In genomic region chr19:17214531-17215124, GRCh38 we compare ENCODE assay signal across 7 cellular contexts. TPM values are rescaled to one million over a fixed set of nuclear protein-coding genes. Genes with fewer than 3 reads are reported as not detected.
A peak's percentile ranks its signal among the peaks of the same experiment; 100 is the strongest.
DNase-seq lines count a peak whose midpoint lies in the region; ATAC-seq and TF ChIP-seq lines count a peak whose summit lies in the region.

No MANE protein-coding gene starts in this region.

- no peaks in the 10 kb centered on the region for H3K27me3 ChIP-seq in foreskin keratinocyte
- no peaks in the 10 kb centered on the region for H3K27me3 ChIP-seq in skeletal muscle tissue (ENCODE audit: control insufficient read depth in 3 of 3, insufficient read depth in 3 of 3, low read length in 3 of 3)

- POLR2A ChIA-PET in HEK293 (lab: Yijun Ruan, JAX) = interaction anchor here (0.8 to 2.4 kb wide), 18 partner anchors 9 to 172 kb away, joined by 3 to 61 read pairs (median 4); partner anchors contain the start of genes BABAM1, DDA1, HAUS8 and MRPL34
- POLR2A ChIA-PET in T-cell (lab: Charles Lee) = no interaction called here

- peak overlapping the region; percentile 99 to 100 for H3K27ac Mint-ChIP-seq in T-cell

- CTCF ChIA-PET in HEK293 (lab: Yijun Ruan, JAX) = interaction anchor here (0.6 to 1.5 kb wide), 7 partner anchors 9 to 935 kb away, joined by 3 to 7 read pairs (median 4); partner anchors contain the start of gene USHBP1
- CTCF ChIA-PET in T-cell (lab: Charles Lee) = interaction anchor here (0.5 to 1.0 kb wide), 4 partner anchors 12 to 139 kb away, joined by 3 to 9 read pairs (median 4); partner anchors contain the start of genes BABAM1 (in 1 of the 2), MYO9B (in 1 of the 2) and OCEL1 (in 1 of the 2)

- H3K36me3 ChIP-seq in HEK293 (ENCODE audit: control insufficient read depth in 2 of 2, insufficient read depth in 1 of 2, low read length in 2 of 2) (peaks cover 5 to 31% of the 10 kb centered on the region in 2 experiments; a peak in 2 of 3 replicates), skeletal muscle tissue (ENCODE audit: control insufficient read depth in 3 of 3, insufficient read depth in 3 of 3, low read length in 3 of 3) (peaks cover 17 to 26% (median 24%) of the 10 kb centered on the region in 3 donors)

- H3K4me1 ChIP-seq in HEK293 (ENCODE audit: control insufficient read depth, insufficient read depth, low read length) (no peaks in the 10 kb centered on the region), foreskin keratinocyte (no peaks in the 10 kb centered on the region), skeletal muscle tissue (ENCODE audit: control insufficient read depth in 3 of 3, insufficient read depth in 3 of 3, low read length in 3 of 3) (peaks cover 5 to 12% (median 11%) of the 10 kb centered on the region in 3 donors)

- peak overlapping the region; percentile 75 to 91 (median 88) for H3K9ac ChIP-seq in skeletal muscle tissue (ENCODE audit: low read depth in 1 of 3, low read length in 3 of 3)

- H3K9me3 Mint-ChIP-seq in T-cell = no peaks in the 10 kb centered on the region

- peaks cover 11 to 18% (median 15%) of the 10 kb centered on the region in 3 donors for H3K4me1 Mint-ChIP-seq in T-cell

- peak overlapping the region; percentile 83 to 91 (median 84) for H3K4me3 Mint-ChIP-seq in T-cell

- TF ChIP-seq CTCF in HEK293 (tag by site-specific recombination; IDR thresholded peaks at IDR 0.05) (no peak), foreskin keratinocyte (conservative IDR thresholded peaks at IDR 0.05) (no peak)

- ATAC-seq in T-cell (replicated peaks in 1 of 4) = peak in 1 of 4 experiments; percentile 3
- ATAC-seq in foreskin keratinocyte = no peak
- ATAC-seq in GM21526 (IDR thresholded peaks at IDR 0.05; ENCODE audit: low FRiP score, unreplicated experiment) = no peak
- ATAC-seq in HG03521 (IDR thresholded peaks at IDR 0.05; ENCODE audit: unreplicated experiment) = no peak

- peaks cover 35% of the 10 kb centered on the region for H3K36me3 Mint-ChIP-seq in T-cell

- no peak for DNase-seq in T-cell
- DNase-seq in foreskin keratinocyte = no peak
- DNase-seq in stimulated activated CD4-positive, alpha-beta T cell treated with anti-CD3 and anti-CD28 coated beads, Interleukin-4, amount 100 ng/mL, for 1 hour = no peak

- H3K4me3 ChIP-seq in HEK293 (ENCODE audit: low read depth, low read length) (peak overlapping the region; percentile 91), skeletal muscle tissue (ENCODE audit: low read length in 3 of 3) (peak overlapping the region; percentile 79 to 91 (median 81))

- H3K27me3 Mint-ChIP-seq in T-cell = no peaks in the 10 kb centered on the region

- H3K9me3 ChIP-seq in HEK293 (ENCODE audit: control insufficient read depth, insufficient read depth, low read depth, low read length) (no peaks in the 10 kb centered on the region), skeletal muscle tissue (ENCODE audit: control insufficient read depth in 3 of 3, low read length in 3 of 3) (no peaks in the 10 kb centered on the region)

- H3K27ac ChIP-seq in HEK293 (ENCODE audit: extremely low read depth, low read depth, low read length) (peak overlapping the region; percentile 63), foreskin keratinocyte (peak overlapping the region; percentile 81), skeletal muscle tissue (ENCODE audit: low read depth, low read length) (peak overlapping the region; percentile 84)

TF ChIP-seq in HEK293, 187 proteins besides CTCF, POLR2A, EP300 and RAD21:
- TF ChIP-seq BCL6B (tag by site-specific recombination; IDR thresholded peaks at IDR 0.05) (peak; percentile 50; the same call in 1 of the 2 replicates), IKZF3 (tag by site-specific recombination; IDR thresholded peaks at IDR 0.05) (peak; percentile 53; the same call in 1 of the 2 replicates), ZNF174 (tag by site-specific recombination; IDR thresholded peaks at IDR 0.05) (no peak)
TF ChIP-seq in HEK293: peak in this region for 2.

RNA-seq across cellular contexts. Expression of gene USE1, which starts 0.5 kb away (rescaled TPM):
- total RNA-seq in T-cell = 10 to 100 TPM; 23.8 to 45.2 (median 38.6) TPM
- total RNA-seq in foreskin keratinocyte = 20.7 and 21.5 TPM in 2 replicates
- polyA plus RNA-seq in foreskin keratinocyte = 33.1 and 36.8 TPM in 2 replicates
- 19.3 TPM for total RNA-seq in skeletal muscle tissue

RNA-seq across cellular contexts. Expression of gene OCEL1, which starts 11.4 kb away (rescaled TPM):
- total RNA-seq in T-cell (10 to 100 TPM; 21.5 to 33.3 (median 23.0) TPM), foreskin keratinocyte (12.3 and 14.4 TPM in 2 replicates), skeletal muscle tissue (4.7 TPM)
- polyA plus RNA-seq in foreskin keratinocyte = 16.7 and 21.7 TPM in 2 replicates

RNA-seq across cellular contexts. Expression of gene NR2F6, which starts 31.1 kb away (rescaled TPM):
- 1 to 10 TPM in 4 of 5 donors, under 1 TPM in 1; 0.55 to 6.4 (median 2.8) TPM for total RNA-seq in T-cell
- total RNA-seq in foreskin keratinocyte = 30.2 and 35.3 TPM in 2 replicates
- 37.9 and 41.6 TPM in 2 replicates for polyA plus RNA-seq in foreskin keratinocyte
- 21.9 TPM for total RNA-seq in skeletal muscle tissue

RNA-seq across cellular contexts. Expression of gene USHBP1, which starts 49.9 kb away (rescaled TPM):
- total RNA-seq in T-cell (under 1 TPM in 4 of 5 donors, not detected in 1; 0.10 to 0.61 (median 0.38) TPM), foreskin keratinocyte (not detected in 2 replicates), skeletal muscle tissue (2.1 TPM)
- polyA plus RNA-seq in foreskin keratinocyte = 0.04 TPM in 1 of 2 replicates, not detected in the other

RNA-seq across cellular contexts. Expression of gene BABAM1, which starts 52.6 kb away (rescaled TPM):
- 100 to 1,000 TPM in 3 of 5 donors, 10 to 100 TPM in 2; 76.7 to 130 (median 117) TPM for total RNA-seq in T-cell
- total RNA-seq in foreskin keratinocyte = 95.7 and 95.9 TPM in 2 replicates
- polyA plus RNA-seq in foreskin keratinocyte = 119 and 122 TPM in 2 replicates
- total RNA-seq in skeletal muscle tissue = 64.7 TPM
